1 cellular context compared by ENCODE assay signal in genomic region chr20:18138639-18139583, GRCh38.
TF ChIP-seq lines count a peak whose summit lies in the region.

No MANE protein-coding gene starts in this region.

TF ChIP-seq in H1, 55 proteins besides CTCF, POLR2A, EP300 and RAD21 (continued from another document):
- TF ChIP-seq RBBP5 (IDR thresholded peaks at IDR 0.05; ENCODE audit: borderline replicate concordance, low read depth, low read length) (no peak), EGR1 (IDR thresholded peaks at IDR 0.05; ENCODE audit: borderline replicate concordance, low read depth, low read length) (no peak), CHD2 (IDR thresholded peaks at IDR 0.05; ENCODE audit: low read length) (no peak), HDAC6 (IDR thresholded peaks at IDR 0.05; ENCODE audit: low read depth, low read length) (no peak), CEBPB (IDR thresholded peaks at IDR 0.05; ENCODE audit: low read depth, low read length) (no peak), NANOG (IDR thresholded peaks at IDR 0.05; ENCODE audit: insufficient read depth, low read depth, low read length, poor library complexity, severe bottlenecking) (no peak)
